In genomic region chr3:63951901-63952594, GRCh38 we compare ENCODE assay signal across 20 cellular contexts. TPM values are rescaled to one million over a fixed set of nuclear protein-coding genes. Genes with fewer than 3 reads are reported as not detected.
DNase-seq lines count a peak whose midpoint lies in the region; ATAC-seq, FAIRE-seq and TF ChIP-seq lines count a peak whose summit lies in the region.
"Had no signal": no experiment of that assay in that cellular context is flagged by ENCODE, and none has a peak within 500 bp of the region (broad histone marks: within the 10 kb centered on the region; RNA-seq: fewer than 3 reads in every experiment).

No MANE protein-coding gene starts in this region.

- H3K4me1 ChIP-seq in CD4-positive, CD25-positive, alpha-beta regulatory T cell (ENCODE audit: control insufficient read depth, insufficient read depth, low read length, poor library complexity, severe bottlenecking) = peaks cover 24% of the 10 kb centered on the region
- H3K4me1 ChIP-seq in Peyer's patch = peaks cover 0 to 20% (median 5%) of the 10 kb centered on the region in 4 donors
- H3K4me1 ChIP-seq: thyroid gland had no signal

- no peak for TF ChIP-seq CTCF in Peyer's patch (IDR thresholded peaks at IDR 0.05)

- H3K9me3 Mint-ChIP-seq in CD4-positive, CD25-positive, alpha-beta regulatory T cell = no peaks in the 10 kb centered on the region
- H3K9me3 Mint-ChIP-seq: HFFc6 had no signal

- peak overlapping the region; percentile 66 for H3K27ac ChIP-seq in CD4-positive, CD25-positive, alpha-beta regulatory T cell (ENCODE audit: insufficient read depth, low read length, poor library complexity, severe bottlenecking)
- H3K27ac ChIP-seq in Peyer's patch = peak overlapping the region in 1 of 4 donors; percentile 31
- H3K27ac ChIP-seq: left ventricle myocardium inferior, SJSA1, thyroid gland had no signal

- peaks cover 32 to 61% (median 47%) of the 10 kb centered on the region in 4 donors for H3K4me1 Mint-ChIP-seq in CD4-positive, CD25-positive, alpha-beta regulatory T cell
- H3K4me1 Mint-ChIP-seq in T-helper 17 cell = peaks cover 49% of the 10 kb centered on the region

- no peak for FAIRE-seq in frontal cortex (lab: Jason Lieb, UNC)
- no peak for FAIRE-seq in RCC 7860 (lab: Jason Lieb, UNC)

- no peaks in the 10 kb centered on the region for H3K27me3 Mint-ChIP-seq in CD4-positive, CD25-positive, alpha-beta regulatory T cell
- no peaks in the 10 kb centered on the region for H3K27me3 Mint-ChIP-seq in T-helper 17 cell

- H3K36me3 Mint-ChIP-seq in CD4-positive, CD25-positive, alpha-beta regulatory T cell = peaks cover 19% of the 10 kb centered on the region
- peaks cover 4% of the 10 kb centered on the region for H3K36me3 Mint-ChIP-seq in T-helper 17 cell (ENCODE audit: low read depth)

- H3K9me3 ChIP-seq in CD4-positive, CD25-positive, alpha-beta regulatory T cell (ENCODE audit: control insufficient read depth in 2 of 2, low read length in 2 of 2) = no peaks in the 10 kb centered on the region
- H3K9me3 ChIP-seq in T-helper 17 cell (ENCODE audit: control insufficient read depth, low read length, poor library complexity, severe bottlenecking) (no peaks in the 10 kb centered on the region), Peyer's patch (no peaks in the 10 kb centered on the region)
- H3K9me3 ChIP-seq: left ventricle myocardium inferior, pancreas, SJSA1, thyroid gland had no signal

- no peak for DNase-seq in CD4-positive, CD25-positive, alpha-beta regulatory T cell
- DNase-seq in T-helper 17 cell = no peak
- DNase-seq in erythroblast (lab: John Stamatoyannopoulos, UW) = peak; percentile 48
- DNase-seq in cortex of kidney (lab: John Stamatoyannopoulos, UW) = no peak
- DNase-seq in frontal cortex (ENCODE audit: low spot score in 2 of 2) = no peak
- no peak for DNase-seq in RCC 7860 (ENCODE audit: low spot score)
- DNase-seq in Peyer's patch = no peak
- DNase-seq: activated naive CD4-positive, alpha-beta T cell treated with Interleukin-2 at 50 U/mL for 16 hours; HFFc6; left ventricle myocardium inferior; NCI-H2029 treated with DMSO at 0.1 percent for 48 hours; NCI-H526 treated with DMSO at 0.1 percent for 48 hours; pancreas; thyroid gland had no signal

- H3K27me3 ChIP-seq in CD4-positive, CD25-positive, alpha-beta regulatory T cell (ENCODE audit: control insufficient read depth, insufficient read depth, low read length) = no peaks in the 10 kb centered on the region
- no peaks in the 10 kb centered on the region for H3K27me3 ChIP-seq in Peyer's patch
- H3K27me3 ChIP-seq: pancreas, SJSA1, thyroid gland had no signal

- H3K4me3 ChIP-seq in CD4-positive, CD25-positive, alpha-beta regulatory T cell (ENCODE audit: low read depth, low read length) = peak overlapping the region; percentile 77
- no peak overlapping the region for H3K4me3 ChIP-seq in Peyer's patch
- H3K4me3 ChIP-seq: left ventricle myocardium inferior, pancreas, SJSA1, thyroid gland had no signal

- TF ChIP-seq POLR2A in erythroblast (IDR thresholded peaks at IDR 0.05; ENCODE audit: low read length) = no peak
- TF ChIP-seq POLR2A in Peyer's patch (IDR thresholded peaks at IDR 0.05) = no peak

- peak overlapping the region in 1 of 3 donors; percentile 10 for H3K27ac Mint-ChIP-seq in CD4-positive, CD25-positive, alpha-beta regulatory T cell
- H3K27ac Mint-ChIP-seq in T-helper 17 cell = peak overlapping the region; percentile 80

- H3K4me3 Mint-ChIP-seq in CD4-positive, CD25-positive, alpha-beta regulatory T cell = peak overlapping the region in 1 of 4 donors; percentile 28
- H3K4me3 Mint-ChIP-seq in T-helper 17 cell = peak overlapping the region; percentile 82

- ATAC-seq in CD4-positive, CD25-positive, alpha-beta regulatory T cell (ENCODE audit: low read depth in 2 of 2) = no peak
- ATAC-seq in GM18498 (IDR thresholded peaks at IDR 0.05; ENCODE audit: unreplicated experiment) (peak; percentile 11), T-helper 17 cell (no peak)
- ATAC-seq: pancreas had no signal

- peaks cover 17% of the 10 kb centered on the region for H3K36me3 ChIP-seq in CD4-positive, CD25-positive, alpha-beta regulatory T cell (ENCODE audit: control insufficient read depth, insufficient read depth, low read length)
- H3K36me3 ChIP-seq in Peyer's patch = peaks cover 0 to 17% (median 0%) of the 10 kb centered on the region in 3 donors
- H3K36me3 ChIP-seq: pancreas, thyroid gland had no signal

RNA-seq across cellular contexts. Expression of gene SCAANT1, which starts 39.9 kb away (rescaled TPM):
- total RNA-seq in CD4-positive, CD25-positive, alpha-beta regulatory T cell = 4.7 TPM
- not detected for polyA plus RNA-seq in CD4-positive, CD25-positive, alpha-beta regulatory T cell
- total RNA-seq in T-helper 17 cell (1 to 10 TPM in 1 of 2 donors, not detected in 1; 1.7 TPM), frontal cortex (not detected), Peyer's patch (not detected)
- total RNA-seq: activated CD8-positive, alpha-beta memory T cell treated with anti-CD3 and anti-CD28 coated beads for 36 hours; cardiac septum; HFFc6; left ventricle myocardium inferior; OCI-LY7; pancreas; SJSA1; skeletal muscle tissue; thyroid gland had no signal
- polyA plus RNA-seq: pancreas had no signal

Comparison
In these comparisons a context has a peak if more than half of its experiments do, and no peak if none do; other contexts are left out.
1. DNase-seq: peak in erythroblast (2 of 2); none in CD4-positive, CD25-positive, alpha-beta regulatory T cell (0 of 3), T-helper 17 cell (0 of 3), cortex of kidney (single experiment), frontal cortex (0 of 2), RCC 7860 (single experiment) and Peyer's patch (0 of 3).